In the genomic region with DNA sequence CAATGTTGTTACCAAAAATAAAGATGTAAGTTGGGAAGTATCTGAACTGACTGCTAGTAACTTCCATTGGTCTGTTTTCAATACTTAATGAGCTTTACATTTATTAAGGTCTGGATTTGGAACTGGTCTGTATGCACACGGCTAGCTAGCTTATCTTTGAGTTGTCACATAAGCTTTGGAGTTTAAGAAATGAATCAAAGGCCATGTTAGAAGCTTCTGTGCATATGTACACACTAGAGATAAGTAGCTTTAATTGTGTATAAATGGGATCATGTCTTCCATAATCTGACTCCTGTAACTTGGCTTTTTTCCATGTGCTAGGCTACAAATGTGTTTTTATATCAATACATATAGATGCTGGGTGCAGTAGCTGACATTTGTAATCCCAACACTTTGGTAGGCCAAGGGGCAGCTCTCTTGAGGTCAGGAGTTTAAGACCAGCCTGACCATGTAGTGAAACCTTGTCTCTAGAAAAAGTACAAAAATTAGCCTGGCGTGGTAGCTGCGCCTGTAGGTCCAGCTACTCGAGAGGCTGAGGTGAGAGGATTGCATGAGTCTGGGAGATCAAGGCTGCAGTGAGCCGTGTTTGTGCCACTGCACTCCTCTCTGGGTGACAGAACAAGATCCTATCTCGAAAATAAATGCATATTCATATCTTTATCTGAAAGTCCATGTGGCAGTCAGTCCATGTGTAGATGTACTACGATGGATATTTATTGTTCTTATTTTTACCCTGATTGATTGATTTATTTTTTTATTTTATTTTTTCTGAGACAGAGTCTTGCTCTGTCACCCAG, we compare ENCODE assay signal across 2 cellular contexts.
TF ChIP-seq lines count a peak whose summit lies in the region.

No MANE protein-coding gene starts in this region.

TF ChIP-seq in A549, 52 proteins besides CTCF, POLR2A, EP300 and RAD21 (continued from another document):
- no peak for TF ChIP-seq BHLHE40 (IDR thresholded peaks at IDR 0.05; ENCODE audit: low read depth, low read length)
TF ChIP-seq in A549: peak in this region for 0.

TF ChIP-seq in K562, 482 proteins besides CTCF, POLR2A, EP300 and RAD21:
- TF ChIP-seq, protein P1, sequence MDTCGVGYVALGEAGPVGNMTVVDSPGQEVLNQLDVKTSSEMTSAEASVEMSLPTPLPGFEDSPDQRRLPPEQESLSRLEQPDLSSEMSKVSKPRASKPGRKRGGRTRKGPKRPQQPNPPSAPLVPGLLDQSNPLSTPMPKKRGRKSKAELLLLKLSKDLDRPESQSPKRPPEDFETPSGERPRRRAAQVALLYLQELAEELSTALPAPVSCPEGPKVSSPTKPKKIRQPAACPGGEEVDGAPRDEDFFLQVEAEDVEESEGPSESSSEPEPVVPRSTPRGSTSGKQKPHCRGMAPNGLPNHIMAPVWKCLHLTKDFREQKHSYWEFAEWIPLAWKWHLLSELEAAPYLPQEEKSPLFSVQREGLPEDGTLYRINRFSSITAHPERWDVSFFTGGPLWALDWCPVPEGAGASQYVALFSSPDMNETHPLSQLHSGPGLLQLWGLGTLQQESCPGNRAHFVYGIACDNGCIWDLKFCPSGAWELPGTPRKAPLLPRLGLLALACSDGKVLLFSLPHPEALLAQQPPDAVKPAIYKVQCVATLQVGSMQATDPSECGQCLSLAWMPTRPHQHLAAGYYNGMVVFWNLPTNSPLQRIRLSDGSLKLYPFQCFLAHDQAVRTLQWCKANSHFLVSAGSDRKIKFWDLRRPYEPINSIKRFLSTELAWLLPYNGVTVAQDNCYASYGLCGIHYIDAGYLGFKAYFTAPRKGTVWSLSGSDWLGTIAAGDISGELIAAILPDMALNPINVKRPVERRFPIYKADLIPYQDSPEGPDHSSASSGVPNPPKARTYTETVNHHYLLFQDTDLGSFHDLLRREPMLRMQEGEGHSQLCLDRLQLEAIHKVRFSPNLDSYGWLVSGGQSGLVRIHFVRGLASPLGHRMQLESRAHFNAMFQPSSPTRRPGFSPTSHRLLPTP (IDR thresholded peaks at IDR 0.05; ENCODE audit: borderline replicate concordance, extremely low read depth, insufficient read length) = no peak
- TF ChIP-seq CBFB (CRISPR knock-in tag; IDR thresholded peaks at IDR 0.05) (no peak), NCOA4 (IDR thresholded peaks at IDR 0.05; ENCODE audit: partially characterized antibody) (no peak), ZC3H8 (IDR thresholded peaks at IDR 0.05) (no peak)
- TF ChIP-seq, protein P2, sequence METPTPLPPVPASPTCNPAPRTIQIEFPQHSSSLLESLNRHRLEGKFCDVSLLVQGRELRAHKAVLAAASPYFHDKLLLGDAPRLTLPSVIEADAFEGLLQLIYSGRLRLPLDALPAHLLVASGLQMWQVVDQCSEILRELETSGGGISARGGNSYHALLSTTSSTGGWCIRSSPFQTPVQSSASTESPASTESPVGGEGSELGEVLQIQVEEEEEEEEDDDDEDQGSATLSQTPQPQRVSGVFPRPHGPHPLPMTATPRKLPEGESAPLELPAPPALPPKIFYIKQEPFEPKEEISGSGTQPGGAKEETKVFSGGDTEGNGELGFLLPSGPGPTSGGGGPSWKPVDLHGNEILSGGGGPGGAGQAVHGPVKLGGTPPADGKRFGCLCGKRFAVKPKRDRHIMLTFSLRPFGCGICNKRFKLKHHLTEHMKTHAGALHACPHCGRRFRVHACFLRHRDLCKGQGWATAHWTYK (CRISPR knock-in tag; IDR thresholded peaks at IDR 0.05) = no peak
